27 cellular contexts compared by ENCODE assay signal in the genomic region with DNA sequence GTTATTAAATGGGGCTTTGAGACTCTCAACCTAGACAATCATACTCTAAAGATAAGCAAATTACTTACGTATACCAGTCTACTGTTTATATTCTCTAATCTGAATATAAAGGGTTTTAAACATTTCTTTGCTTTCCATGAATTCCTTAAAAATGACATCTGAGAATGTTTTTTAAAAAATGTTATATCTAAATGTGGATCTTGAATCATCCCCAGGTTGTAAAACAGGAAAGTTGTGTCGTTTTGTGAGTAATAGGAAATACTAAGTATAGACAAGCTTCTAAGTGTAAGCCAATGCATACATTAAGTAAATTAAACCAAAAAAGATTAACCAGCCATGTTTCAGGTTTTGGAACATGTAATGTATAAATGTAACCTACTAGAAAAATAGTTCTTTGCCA. TPM values are rescaled to one million over a fixed set of nuclear protein-coding genes. Genes with fewer than 3 reads are reported as not detected.
DNase-seq lines count a peak whose midpoint lies in the region; ATAC-seq and TF ChIP-seq lines count a peak whose summit lies in the region.
"Had no signal": no experiment of that assay in that cellular context is flagged by ENCODE, and none has a peak within 500 bp of the region (broad histone marks: within the 10 kb centered on the region; RNA-seq: fewer than 3 reads in every experiment).

No MANE protein-coding gene starts in this region.

- no peak overlapping the region for H3K9ac ChIP-seq in PC-3 (ENCODE audit: low read length)

- no peak overlapping the region for H2AFZ ChIP-seq in PC-3 (ENCODE audit: low read length)
- H2AFZ ChIP-seq in osteoblast (ENCODE audit: low read length), result no peak overlapping the region

- H3K27ac ChIP-seq in PC-3 (ENCODE audit: low read length), result 0 out of 2 replicates have a peak overlapping the region, but pooled peaks have one; percentile 16
- peak overlapping the region; percentile 49 for H3K27ac ChIP-seq in cingulate gyrus (ENCODE audit: low read depth, low read length)
- H3K27ac ChIP-seq in osteoblast (ENCODE audit: low read depth, low read length), result peak overlapping the region; percentile 52
- H3K27ac ChIP-seq in lower lobe of right lung, result no peak overlapping the region
- H3K27ac ChIP-seq: HL-60, RWPE1, SK-N-MC, spleen had no signal

- H3K36me3 ChIP-seq in PC-3 (ENCODE audit: low read depth, low read length) (no peaks in the 10 kb centered on the region), osteoblast (ENCODE audit: insufficient read depth, low read length) (no peaks in the 10 kb centered on the region), lower lobe of right lung (no peaks in the 10 kb centered on the region)
- H3K36me3 ChIP-seq: spleen had no signal

- CTCF ChIA-PET in PC-3 (lab: Charles Lee), result no interaction called here

- no peak for DNase-seq in activated T-cell treated with anti-CD3 and anti-CD28 coated beads, Interleukin-2, amount 50 U/mL, for 24 hours
- DNase-seq in activated T-cell treated with anti-CD3 and anti-CD28 coated beads for 4 hours (no peak), PC-3 (peak; percentile 72), osteoblast (ENCODE audit: insufficient read length, low spot score, missing footprints) (no peak), NCI-H146 treated with DMSO at 0.1 percent for 48 hours (lab: John Stamatoyannopoulos, UW; ENCODE audit: unreplicated experiment) (no peak), lower lobe of right lung (no peak), sciatic nerve (ENCODE audit: low spot score) (no peak)
- DNase-seq: activated CD4-positive, alpha-beta T cell treated with anti-CD3 and anti-CD28 coated beads, Interleukin-2, amount 10 ng/mL, durations not matched to agents 24 days and 14 days; body of pancreas; Caco-2; cortex of kidney; DND-41; head of caudate nucleus; left cardiac atrium; NCI-H1092; NCI-H2029; NCI-H2227 treated with DMSO at 0.1 percent for 48 hours; NCI-H774; spleen; stimulated activated CD4-positive, alpha-beta T cell treated with anti-CD3 and anti-CD28 coated beads, Interleukin-2, amount 100 ng/mL, for 48 hours had no signal

- H4K20me1 ChIP-seq in PC-3 (ENCODE audit: low read length), result 0 out of 2 replicates have a peak, but pooled peaks cover 5% of the 10 kb centered on the region
- peaks cover 42% of the 10 kb centered on the region for H4K20me1 ChIP-seq in osteoblast (ENCODE audit: insufficient read depth, low read length)

- H3K4me3 ChIP-seq in PC-3 (ENCODE audit: low read length), result no peak overlapping the region
- H3K4me3 ChIP-seq in osteoblast (ENCODE audit: insufficient read depth, low read length), result no peak overlapping the region
- no peak overlapping the region for H3K4me3 ChIP-seq in lower lobe of right lung
- H3K4me3 ChIP-seq: body of pancreas, SK-N-MC, spleen had no signal

- no peaks in the 10 kb centered on the region for H3K27me3 Mint-ChIP-seq in activated T-cell treated with anti-CD3 and anti-CD28 coated beads, Interleukin-2, amount 50 U/mL, for 24 hours
- H3K27me3 Mint-ChIP-seq: activated CD4-positive, alpha-beta T cell treated with anti-CD3 and anti-CD28 coated beads, Interleukin-2, amount 10 ng/mL, durations not matched to agents 24 days and 14 days; B cell had no signal

- peaks cover 10% of the 10 kb centered on the region for H3K4me1 ChIP-seq in PC-3 (ENCODE audit: insufficient read depth, low read length)
- H3K4me1 ChIP-seq in osteoblast (ENCODE audit: insufficient read depth, low read length), result peaks cover 21% of the 10 kb centered on the region
- peaks cover 38% of the 10 kb centered on the region for H3K4me1 ChIP-seq in lower lobe of right lung

- H3K4me1 Mint-ChIP-seq in activated T-cell treated with anti-CD3 and anti-CD28 coated beads, Interleukin-2, amount 50 U/mL, for 24 hours (ENCODE audit: low read depth), result peaks cover 84% of the 10 kb centered on the region

- no TSS peak for BruUV-seq in PC-3 (replicated peaks; lab: Mats Ljungman, UMichigan)

- H3K9me3 ChIP-seq in PC-3 (ENCODE audit: low read length) (no peaks in the 10 kb centered on the region), osteoblast (ENCODE audit: low read depth, low read length) (no peaks in the 10 kb centered on the region), lower lobe of right lung (no peaks in the 10 kb centered on the region)
- H3K9me3 ChIP-seq: body of pancreas, Caco-2, spleen had no signal

- no peaks in the 10 kb centered on the region for H3K9me3 Mint-ChIP-seq in activated T-cell treated with anti-CD3 and anti-CD28 coated beads, Interleukin-2, amount 50 U/mL, for 24 hours
- H3K9me3 Mint-ChIP-seq: activated CD4-positive, alpha-beta T cell treated with anti-CD3 and anti-CD28 coated beads, Interleukin-2, amount 10 ng/mL, durations not matched to agents 24 days and 14 days; stimulated activated effector memory CD8-positive, alpha-beta T cell treated with anti-CD3 and anti-CD28 coated beads, Interleukin-12 subunit alpha, Interleukin-12 subunit beta, amount 100 ng/mL, for 72 hours; T-helper 2 cell treated with Interferon-gamma antibody and Interleukin-4, amounts not matched to agents 5 μg/mL and 100 μg/mL, for 36 hours had no signal

- peak; percentile 49; the same call in 1 of the 2 replicates for ATAC-seq in PC-3
- ATAC-seq in lower lobe of right lung, result no peak
- no peak for ATAC-seq in sciatic nerve
- ATAC-seq: body of pancreas; left cardiac atrium; stimulated activated effector memory CD8-positive, alpha-beta T cell treated with anti-CD3 and anti-CD28 coated beads, Interleukin-12 subunit alpha, Interleukin-12 subunit beta, amount 100 ng/mL, for 72 hours had no signal

- H3K79me2 ChIP-seq in PC-3 (ENCODE audit: low read length) (0 out of 2 replicates have a peak, but pooled peaks cover 8% of the 10 kb centered on the region), osteoblast (ENCODE audit: insufficient read depth, low read length) (peaks cover 81% of the 10 kb centered on the region)

- intact Hi-C loops in PC-3 (cut with micrococcal nuclease), result no loop called here
- intact Hi-C loops in lower lobe of right lung (cut with DNase I), result no loop called here
- intact Hi-C loops in sciatic nerve (cut with DNase I), result no loop called here

- H3K27ac Mint-ChIP-seq in activated T-cell treated with anti-CD3 and anti-CD28 coated beads, Interleukin-2, amount 50 U/mL, for 24 hours, result peak overlapping the region; percentile 90
- H3K27ac Mint-ChIP-seq: activated CD4-positive, alpha-beta T cell treated with anti-CD3 and anti-CD28 coated beads, Interleukin-2, amount 10 ng/mL, durations not matched to agents 24 days and 14 days; B cell; T-helper 2 cell treated with Interferon-gamma antibody and Interleukin-4, amounts not matched to agents 5 μg/mL and 100 μg/mL, for 36 hours had no signal

- no peaks in the 10 kb centered on the region for H3K27me3 ChIP-seq in PC-3 (ENCODE audit: low read length)
- H3K27me3 ChIP-seq in osteoblast (ENCODE audit: insufficient read depth, low read length), result no peaks in the 10 kb centered on the region
- H3K27me3 ChIP-seq in lower lobe of right lung (ENCODE audit: low read depth), result no peaks in the 10 kb centered on the region
- H3K27me3 ChIP-seq: body of pancreas, spleen had no signal

- peaks cover 3% of the 10 kb centered on the region for H3K36me3 Mint-ChIP-seq in activated T-cell treated with anti-CD3 and anti-CD28 coated beads, Interleukin-2, amount 50 U/mL, for 24 hours (ENCODE audit: low read depth)
- H3K36me3 Mint-ChIP-seq: stimulated activated effector memory CD8-positive, alpha-beta T cell treated with anti-CD3 and anti-CD28 coated beads, Interleukin-12 subunit alpha, Interleukin-12 subunit beta, amount 100 ng/mL, for 72 hours had no signal

- H3K4me3 Mint-ChIP-seq in activated T-cell treated with anti-CD3 and anti-CD28 coated beads, Interleukin-2, amount 50 U/mL, for 24 hours, result no peak overlapping the region
- H3K4me3 Mint-ChIP-seq: activated CD4-positive, alpha-beta T cell treated with anti-CD3 and anti-CD28 coated beads, Interleukin-2, amount 10 ng/mL, durations not matched to agents 24 days and 14 days; B cell; T-helper 2 cell treated with Interferon-gamma antibody and Interleukin-4, amounts not matched to agents 5 μg/mL and 100 μg/mL, for 36 hours had no signal

- peak overlapping the region; percentile 62 for H3K4me2 ChIP-seq in PC-3 (ENCODE audit: low read length)
- peak overlapping the region; percentile 25 for H3K4me2 ChIP-seq in osteoblast (ENCODE audit: insufficient read depth, low read length)

- no peaks in the 10 kb centered on the region for H3K9me2 ChIP-seq in PC-3 (replicated peaks; ENCODE audit: low read length)

- TF ChIP-seq CTCF in PC-3 (conservative IDR thresholded peaks at IDR 0.05; ENCODE audit: low read depth, low read length), result no peak
- TF ChIP-seq CTCF in osteoblast (IDR thresholded peaks at IDR 0.05; ENCODE audit: extremely low read depth, low read depth, low read length), result no peak
- TF ChIP-seq CTCF in lower lobe of right lung (IDR thresholded peaks at IDR 0.05), result no peak

- H3F3A ChIP-seq in PC-3 (ENCODE audit: low read length, unreplicated experiment), result no peaks in the 10 kb centered on the region

- POLR2A ChIA-PET in PC-3 (lab: Charles Lee; ENCODE audit: unreplicated experiment), result interaction anchor here (0.5 to 0.6 kb wide), 2 partner anchors 43 to 168 kb away, joined by 3 to 19 read pairs; no protein-coding TSS in a partner anchor

RNA-seq across cellular contexts. Expression of a gene that starts 26.8 kb away (rescaled TPM):
- total RNA-seq in PC-3 (2014; rRNA removed), result 25.7 and 30.3 TPM in 2 replicates
- total RNA-seq in osteoblast, result 439 and 1,018 TPM in 2 replicates
- 94.6 TPM for total RNA-seq in lower lobe of right lung
- total RNA-seq in sciatic nerve, result 321 TPM
